ENCODE assay signal across 9 cellular contexts in the genomic region with DNA sequence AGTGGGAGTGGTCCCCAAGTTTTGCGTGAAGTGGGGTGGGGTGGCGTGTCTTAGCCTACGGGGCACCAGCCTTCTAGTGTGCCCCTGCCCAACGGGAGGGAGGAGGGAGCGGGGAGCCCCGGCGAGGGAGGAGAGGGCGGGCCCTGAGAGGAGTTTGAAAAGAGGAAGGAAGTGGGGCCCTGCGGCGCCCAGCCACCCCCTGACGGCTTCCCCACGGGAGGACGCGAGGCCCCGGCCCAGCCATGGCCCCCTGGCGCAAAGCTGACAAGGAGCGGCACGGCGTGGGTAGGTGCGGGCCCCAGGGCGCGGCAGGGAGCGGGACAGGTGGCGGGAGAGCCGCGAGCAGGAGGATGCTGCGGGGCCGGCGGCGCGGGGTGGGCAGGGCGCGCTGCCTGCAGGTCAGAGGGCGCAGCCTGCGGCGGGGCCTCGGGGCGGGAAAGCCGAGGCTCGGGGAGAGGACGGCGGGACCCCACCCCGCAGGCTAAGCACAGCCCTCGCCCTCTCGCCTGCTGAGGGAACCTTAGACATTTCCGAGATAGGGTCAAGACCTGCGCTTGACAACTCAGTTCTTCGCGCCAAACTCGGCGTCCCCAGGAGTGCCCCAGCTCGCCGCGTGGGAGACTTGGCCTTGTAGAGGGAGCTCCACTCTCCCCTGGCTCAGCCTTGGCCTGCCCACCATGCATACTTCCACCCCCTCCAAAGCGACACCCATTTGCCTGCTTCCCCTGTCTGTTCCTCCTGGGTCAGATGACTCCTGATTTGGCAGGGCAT. TPM values are rescaled to one million over a fixed set of nuclear protein-coding genes. Genes with fewer than 3 reads are reported as not detected.
DNase-seq lines count a peak whose midpoint lies in the region; ATAC-seq and TF ChIP-seq lines count a peak whose summit lies in the region.
"Had no signal": no experiment of that assay in that cellular context is flagged by ENCODE, and none has a peak within 500 bp of the region (broad histone marks: within the 10 kb centered on the region; RNA-seq: fewer than 3 reads in every experiment).

DOCK2 (plus strand) TSS at position 191 of the 771 bp plus-strand sequence; CDS start at position 243, 52 bp downstream.

- H3K9me3 ChIP-seq in colonic mucosa = no peaks in the 10 kb centered on the region

- intact Hi-C loops in colonic mucosa (cut with DNase I) = no loop called here

- H3K36me3 ChIP-seq in colonic mucosa = no peaks in the 10 kb centered on the region

- CTCF ChIA-PET in WTC11 (lab: Charles Lee) = interaction anchor here (0.8 kb wide), 1 partner anchor 343 kb away, joined by 4 read pairs; the partner anchor contains the start of gene INSYN2B

- no peaks in the 10 kb centered on the region for H3K4me1 ChIP-seq in colonic mucosa

- H3K27ac ChIP-seq in colonic mucosa = peak within 1 kb of the TSS; percentile 56
- H3K27ac ChIP-seq: 22Rv1 had no signal

- peaks cover 22% of the 10 kb centered on the region for H3K9me3 Mint-ChIP-seq in WTC11

- POLR2A ChIA-PET in WTC11 (lab: Charles Lee) = no interaction called here

- no peak within 1 kb of the TSS for H3K27ac Mint-ChIP-seq in WTC11

- peak; percentile 31 for DNase-seq in DMS 273 (lab: John Stamatoyannopoulos, UW; ENCODE audit: unreplicated experiment)
- DNase-seq in DMS 273 treated with DMSO at 0.1 percent for 48 hours (lab: John Stamatoyannopoulos, UW) = no peak
- peak; percentile 40 for DNase-seq in WTC11 (ENCODE audit: low spot score)
- DNase-seq in colonic mucosa = peak; percentile 51
- peak; percentile 5 for DNase-seq in midbrain (lab: John Stamatoyannopoulos, UW)
- DNase-seq in stimulated activated CD8-positive, alpha-beta memory T cell treated with anti-CD3 and anti-CD28 coated beads, Interleukin-7, amount 100 ng/mL, for 1 hour (ENCODE audit: low read depth in 2 of 2) = peak; percentile 26 to 36
- DNase-seq in NCI-H524 (lab: John Stamatoyannopoulos, UW) = no peak

- H3K27me3 Mint-ChIP-seq in WTC11 (ENCODE audit: low read depth) = peaks cover 30% of the 10 kb centered on the region

- no peaks in the 10 kb centered on the region for H3K27me3 ChIP-seq in colonic mucosa

- H3K36me3 Mint-ChIP-seq in WTC11 = peaks cover 17% of the 10 kb centered on the region

- ATAC-seq in HG03342 (IDR thresholded peaks at IDR 0.05; ENCODE audit: unreplicated experiment) (peak; percentile 88), WTC11 (peak; percentile 72)

- peaks cover 22% of the 10 kb centered on the region for H3K4me1 Mint-ChIP-seq in WTC11

- peak within 1 kb of the TSS; percentile 90 for H3K4me3 Mint-ChIP-seq in WTC11

- H3K4me3 ChIP-seq in colonic mucosa = peak within 1 kb of the TSS; percentile 47

- no peak for TF ChIP-seq CTCF in WTC11 (IDR thresholded peaks at IDR 0.05)
- TF ChIP-seq CTCF in colonic mucosa (IDR thresholded peaks at IDR 0.05) = no peak

- H3K9ac ChIP-seq in colonic mucosa (ENCODE audit: low read depth in 2 of 2, low read length in 2 of 2) = peak within 1 kb of the TSS; percentile 57 to 71

TF ChIP-seq in WTC11, 78 proteins besides CTCF, POLR2A, EP300 and RAD21 (continues in another document):
- no peak for TF ChIP-seq ETV6 (CRISPR knock-in tag; IDR thresholded peaks at IDR 0.05)
- TF ChIP-seq IRF1 (CRISPR knock-in tag; IDR thresholded peaks at IDR 0.05) = no peak
- TF ChIP-seq, protein P1, sequence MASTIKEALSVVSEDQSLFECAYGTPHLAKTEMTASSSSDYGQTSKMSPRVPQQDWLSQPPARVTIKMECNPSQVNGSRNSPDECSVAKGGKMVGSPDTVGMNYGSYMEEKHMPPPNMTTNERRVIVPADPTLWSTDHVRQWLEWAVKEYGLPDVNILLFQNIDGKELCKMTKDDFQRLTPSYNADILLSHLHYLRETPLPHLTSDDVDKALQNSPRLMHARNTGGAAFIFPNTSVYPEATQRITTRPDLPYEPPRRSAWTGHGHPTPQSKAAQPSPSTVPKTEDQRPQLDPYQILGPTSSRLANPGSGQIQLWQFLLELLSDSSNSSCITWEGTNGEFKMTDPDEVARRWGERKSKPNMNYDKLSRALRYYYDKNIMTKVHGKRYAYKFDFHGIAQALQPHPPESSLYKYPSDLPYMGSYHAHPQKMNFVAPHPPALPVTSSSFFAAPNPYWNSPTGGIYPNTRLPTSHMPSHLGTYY (CRISPR knock-in tag; IDR thresholded peaks at IDR 0.05) = no peak
- TF ChIP-seq, protein P2, sequence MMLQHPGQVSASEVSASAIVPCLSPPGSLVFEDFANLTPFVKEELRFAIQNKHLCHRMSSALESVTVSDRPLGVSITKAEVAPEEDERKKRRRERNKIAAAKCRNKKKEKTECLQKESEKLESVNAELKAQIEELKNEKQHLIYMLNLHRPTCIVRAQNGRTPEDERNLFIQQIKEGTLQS (CRISPR knock-in tag; conservative IDR thresholded peaks at IDR 0.05) = no peak
- TF ChIP-seq NFE2L1 (CRISPR knock-in tag; IDR thresholded peaks at IDR 0.05) = peak; percentile 66; the same call in 1 of the 2 replicates
- no peak for TF ChIP-seq ELF4 (CRISPR knock-in tag; IDR thresholded peaks at IDR 0.05; ENCODE audit: low read depth)
- no peak for TF ChIP-seq MLX (CRISPR knock-in tag; IDR thresholded peaks at IDR 0.05)
- no peak for TF ChIP-seq ESRRA (CRISPR knock-in tag; IDR thresholded peaks at IDR 0.05; ENCODE audit: borderline replicate concordance)
- no peak for TF ChIP-seq RELA (CRISPR knock-in tag; IDR thresholded peaks at IDR 0.05; ENCODE audit: borderline replicate concordance)
- no peak for TF ChIP-seq PRDM15 (CRISPR knock-in tag; IDR thresholded peaks at IDR 0.05)
- no peak for TF ChIP-seq NR2C2 (CRISPR knock-in tag; IDR thresholded peaks at IDR 0.05)
- TF ChIP-seq PRRX2 (CRISPR knock-in tag; IDR thresholded peaks at IDR 0.05) = no peak
- no peak for TF ChIP-seq ZNF416 (CRISPR knock-in tag; IDR thresholded peaks at IDR 0.05)
- TF ChIP-seq SMAD4 (CRISPR knock-in tag; IDR thresholded peaks at IDR 0.05) = no peak
- no peak for TF ChIP-seq E2F1 (CRISPR knock-in tag; IDR thresholded peaks at IDR 0.05)
- TF ChIP-seq NFATC4 (CRISPR knock-in tag; IDR thresholded peaks at IDR 0.05) = no peak

RNA-seq across cellular contexts. Expression of gene DOCK2, which starts in this region (rescaled TPM):
- total RNA-seq in WTC11 (2021) (4.6 to 9.0 TPM (median 6.1 TPM) in 3 replicates), colonic mucosa (1 to 10 TPM; 4.8 to 6.0 TPM)

Comparison
In these comparisons a context has a peak if more than half of its experiments do, and no peak if none do; other contexts are left out.
1. DNase-seq: peak in DMS 273 (single experiment), WTC11 (single experiment), colonic mucosa (single experiment), midbrain (single experiment) and stimulated activated CD8-positive, alpha-beta memory T cell treated with anti-CD3 and anti-CD28 coated beads, Interleukin-7, amount 100 ng/mL, for 1 hour (2 of 2); none in DMS 273 treated with DMSO at 0.1 percent for 48 hours (single experiment) and NCI-H524 (0 of 2).